10 cellular contexts compared by ENCODE assay signal in genomic region chr14:90491221-90491867, GRCh38.
A peak's percentile ranks its signal among the peaks of the same experiment; 100 is the strongest.
DNase-seq lines count a peak whose midpoint lies in the region; ATAC-seq and TF ChIP-seq lines count a peak whose summit lies in the region.
"Had no signal": no experiment of that assay in that cellular context is flagged by ENCODE, and none has a peak within 500 bp of the region (broad histone marks: within the 10 kb centered on the region; RNA-seq: fewer than 3 reads in every experiment).

No MANE protein-coding gene starts in this region.

- no peaks in the 10 kb centered on the region for H3K9me3 ChIP-seq in AG04450 (ENCODE audit: control insufficient read depth, insufficient read depth, low read length)

- no peaks in the 10 kb centered on the region for H3K36me3 Mint-ChIP-seq in neural crest cell (ENCODE audit: low read depth)
- H3K36me3 Mint-ChIP-seq: activated naive CD8-positive, alpha-beta T cell treated with anti-CD3 and anti-CD28 coated beads for 36 hours had no signal

- ATAC-seq in HG03521 (IDR thresholded peaks at IDR 0.05; ENCODE audit: unreplicated experiment) (no peak), GM21367 (IDR thresholded peaks at IDR 0.05; ENCODE audit: unreplicated experiment) (no peak), GM19351 (IDR thresholded peaks at IDR 0.05; ENCODE audit: unreplicated experiment) (no peak)
- no peak for ATAC-seq in stimulated activated naive CD8-positive, alpha-beta T cell treated with anti-CD3 and anti-CD28 coated beads, Interleukin-15, Interleukin-2, amounts not matched to agents 100 U/mL and 50 U/mL, for 24 hours

- peaks cover 2% of the 10 kb centered on the region for H3K9me3 Mint-ChIP-seq in neural crest cell
- H3K9me3 Mint-ChIP-seq: activated naive CD8-positive, alpha-beta T cell treated with anti-CD3 and anti-CD28 coated beads for 36 hours had no signal

- peak overlapping the region; percentile 91 for H3K27ac Mint-ChIP-seq in neural crest cell (ENCODE audit: unreplicated experiment)
- H3K27ac Mint-ChIP-seq: activated naive CD8-positive, alpha-beta T cell treated with anti-CD3 and anti-CD28 coated beads for 36 hours had no signal

- DNase-seq in AG04450 (ENCODE audit: low read depth, low spot score): peak; percentile 6
- peak; percentile 48 for DNase-seq in NCI-H1694 treated with DMSO at 0.1 percent for 48 hours (lab: John Stamatoyannopoulos, UW)
- DNase-seq in fibroblast of mammary gland (ENCODE audit: low read depth): peak; percentile 84
- DNase-seq in neural crest cell (ENCODE audit: low read depth, low spot score): peak; percentile 23
- DNase-seq in stimulated activated naive CD8-positive, alpha-beta T cell treated with anti-CD3 and anti-CD28 coated beads, Interleukin-15, Interleukin-2, amounts not matched to agents 100 U/mL and 50 U/mL, for 24 hours: no peak
- DNase-seq: activated naive CD8-positive, alpha-beta T cell treated with anti-CD3 and anti-CD28 coated beads for 36 hours had no signal

- no peak overlapping the region for H3K4me3 Mint-ChIP-seq in neural crest cell
- H3K4me3 Mint-ChIP-seq: activated naive CD8-positive, alpha-beta T cell treated with anti-CD3 and anti-CD28 coated beads for 36 hours had no signal

- POLR2A ChIA-PET in AG04450 (lab: Yijun Ruan, JAX): no interaction called here

- H3K4me1 Mint-ChIP-seq in neural crest cell: peaks cover 38% of the 10 kb centered on the region
- H3K4me1 Mint-ChIP-seq: activated naive CD8-positive, alpha-beta T cell treated with anti-CD3 and anti-CD28 coated beads for 36 hours had no signal

- no peak overlapping the region for H3K4me3 ChIP-seq in AG04450 (ENCODE audit: low read depth, low read length)
- no peak overlapping the region for H3K4me3 ChIP-seq in fibroblast of mammary gland (ENCODE audit: control insufficient read depth, low read depth, low read length)
- H3K4me3 ChIP-seq: BLaER1 treated with 17β-estradiol and CSF1 and Interleukin-3, amounts not matched to agents 10 nM and 100 nM had no signal

- CTCF ChIA-PET in AG04450 (lab: Charles Lee): no interaction called here

- TF ChIP-seq CTCF in AG04450 (IDR thresholded peaks at IDR 0.05; ENCODE audit: low read depth, low read length) (no peak), fibroblast of mammary gland (conservative IDR thresholded peaks at IDR 0.05; ENCODE audit: control insufficient read depth, insufficient read depth, low read depth, low read length) (no peak), neural crest cell (conservative IDR thresholded peaks at IDR 0.05) (no peak)

- H3K27me3 ChIP-seq in AG04450 (ENCODE audit: control insufficient read depth, insufficient read depth, low read length): no peaks in the 10 kb centered on the region
- H3K27me3 ChIP-seq: BLaER1 treated with 17β-estradiol and CSF1 and Interleukin-3, amounts not matched to agents 10 nM and 100 nM had no signal

- H3K27me3 Mint-ChIP-seq in neural crest cell (ENCODE audit: low read depth): no peaks in the 10 kb centered on the region
- H3K27me3 Mint-ChIP-seq: activated naive CD8-positive, alpha-beta T cell treated with anti-CD3 and anti-CD28 coated beads for 36 hours had no signal

- H3K27ac ChIP-seq in AG04450 (ENCODE audit: low read depth, low read length): no peak overlapping the region
- H3K27ac ChIP-seq: BLaER1 treated with 17β-estradiol and CSF1 and Interleukin-3, amounts not matched to agents 10 nM and 100 nM had no signal
